8 cellular contexts compared by ENCODE assay signal in genomic region chr18:62982600-62983251, GRCh38.
DNase-seq lines count a peak whose midpoint lies in the region; ATAC-seq and TF ChIP-seq lines count a peak whose summit lies in the region.

No MANE protein-coding gene starts in this region.

- peak; percentile 23 for DNase-seq in Daoy (ENCODE audit: low read depth)
- peak; percentile 65 for DNase-seq in RKO (ENCODE audit: low spot score)
- DNase-seq in activated gamma-delta T cell treated with anti-CD3 and anti-CD28 coated beads, Interleukin-2, amount 50 U/mL, for 16 hours (ENCODE audit: low read depth) = peak; percentile 37
- DNase-seq in foreskin keratinocyte = peak in 1 of 2 donors; percentile 20
- DNase-seq in omental fat pad (ENCODE audit: low spot score) = no peak
- peak; percentile 44 for DNase-seq in transverse colon
- no peak for DNase-seq in foreskin melanocyte

- H3K4me3 ChIP-seq in transverse colon = peak overlapping the region in 2 of 4 donors; percentile 19 to 24

- peaks cover 0 to 5% (median 0%) of the 10 kb centered on the region in 4 donors for H3K36me3 ChIP-seq in transverse colon

- in situ Hi-C loops in transverse colon (cut with MboI; ENCODE audit: low pct_ligation_motif_present in 1 of 4, low pct_unique_long_range_greater_than_20kb in 1 of 4, low sequenced_read_pairs in 3 of 4) = loop anchor here in 2 of 4 donors (10.0 to 25.0 kb wide), 3 partner anchors 270 to 398 kb away; partner anchors contain the start of gene PHLPP1 (in 1 of the 2)

- no peak for TF ChIP-seq EP300 in transverse colon (IDR thresholded peaks at IDR 0.05; ENCODE audit: low read depth)

- WGBS in transverse colon (ENCODE audit: low coverage in 1 of 2), 2 donors = 43 to 45% methylated on average over 9 to 11 of the region's 11 CpGs

- TF ChIP-seq CTCF in foreskin keratinocyte (conservative IDR thresholded peaks at IDR 0.05) (peak; percentile 83), omental fat pad (IDR thresholded peaks at IDR 0.05) (peak in 1 of 3 donors; percentile 51), transverse colon (IDR thresholded peaks at IDR 0.05) (peak; percentile 71 to 79 (median 73))

- ATAC-seq in HG03432 (IDR thresholded peaks at IDR 0.05; ENCODE audit: unreplicated experiment) (peak; percentile 56), foreskin keratinocyte (peak; percentile 53), omental fat pad (ENCODE audit: low FRiP score) (peak; percentile 53)

- H3K27me3 ChIP-seq in foreskin keratinocyte (no peaks in the 10 kb centered on the region), transverse colon (no peaks in the 10 kb centered on the region)

- H3K27ac ChIP-seq in foreskin keratinocyte (no peak overlapping the region), transverse colon (no peak overlapping the region)

- H3K9me3 ChIP-seq in transverse colon = no peaks in the 10 kb centered on the region

- no peak for TF ChIP-seq POLR2A in transverse colon (IDR thresholded peaks at IDR 0.05)

- H3K4me1 ChIP-seq in foreskin keratinocyte = no peaks in the 10 kb centered on the region
- peaks cover 0 to 4% (median 3%) of the 10 kb centered on the region in 4 donors for H3K4me1 ChIP-seq in transverse colon

- intact Hi-C loops in transverse colon (cut with DNase I; ENCODE audit: low total_unique reads) = loop anchor here (5.0 kb wide), 2 partner anchors 270 to 395 kb away; no protein-coding TSS in a partner anchor

Comparison
In these comparisons a context has a peak if more than half of its experiments do, and no peak if none do; other contexts are left out.
1. DNase-seq: peak in Daoy (single experiment), RKO (single experiment), activated gamma-delta T cell treated with anti-CD3 and anti-CD28 coated beads, Interleukin-2, amount 50 U/mL, for 16 hours (single experiment) and transverse colon (single experiment); none in omental fat pad (single experiment) and foreskin melanocyte (single experiment).
2. Peak in every context shown above with its lines, with median percentiles within 50 percentile points of each other: ATAC-seq.